Comparison of ENCODE assay signal across 12 cellular contexts in the genomic region with DNA sequence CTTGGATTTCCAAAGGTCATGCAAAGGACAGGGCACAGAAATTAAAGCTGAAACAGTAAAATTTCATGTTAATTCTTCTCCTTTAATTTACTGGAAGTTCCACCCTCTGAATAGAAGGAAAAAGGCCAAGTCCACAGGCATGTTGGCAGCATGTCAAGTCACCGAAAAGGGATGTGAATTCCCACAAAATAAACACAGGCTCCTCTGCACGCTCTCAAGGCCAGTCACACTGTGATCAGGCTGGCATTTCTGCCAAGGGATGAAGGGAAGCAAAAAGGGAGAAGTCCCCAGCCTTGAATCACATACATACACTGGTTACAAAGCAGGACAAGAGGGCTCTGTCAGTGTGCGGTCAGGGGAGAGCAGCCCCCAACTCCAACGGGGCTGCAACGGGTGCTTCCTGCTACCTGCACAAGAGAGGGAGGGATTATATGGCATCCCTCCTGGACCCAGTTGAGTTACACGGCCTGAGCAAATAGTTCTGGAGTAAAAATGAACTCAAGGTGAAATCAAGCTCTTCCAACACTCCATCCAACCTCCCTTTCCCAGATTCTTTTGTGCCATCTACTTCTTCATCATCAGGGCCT. TPM values are rescaled to one million over a fixed set of nuclear protein-coding genes. Genes with fewer than 3 reads are reported as not detected.
DNase-seq lines count a peak whose midpoint lies in the region; TF ChIP-seq lines count a peak whose summit lies in the region.
"Had no signal": no experiment of that assay in that cellular context is flagged by ENCODE, and none has a peak within 500 bp of the region (broad histone marks: within the 10 kb centered on the region; RNA-seq: fewer than 3 reads in every experiment).

No MANE protein-coding gene starts in this region.

- peaks cover 12% of the 10 kb centered on the region for H3K4me1 ChIP-seq in osteoblast (ENCODE audit: insufficient read depth, low read length)

- in situ Hi-C loops in GM13977 (cut with MboI; ENCODE audit: low pct_unique_long_range_greater_than_20kb, low sequenced_read_pairs, unreplicated experiment) = no loop called here

- no peak overlapping the region for H3K27ac ChIP-seq in osteoblast (ENCODE audit: low read depth, low read length)
- H3K27ac ChIP-seq: epithelial cell of prostate had no signal

- H3K36me3 ChIP-seq in osteoblast (ENCODE audit: insufficient read depth, low read length) = no peaks in the 10 kb centered on the region

- H3K27me3 ChIP-seq in osteoblast (ENCODE audit: insufficient read depth, low read length) = peaks cover 24% of the 10 kb centered on the region

- peak overlapping the region; percentile 20 for H3K4me2 ChIP-seq in osteoblast (ENCODE audit: insufficient read depth, low read length)

- no peaks in the 10 kb centered on the region for H3K9me3 ChIP-seq in osteoblast (ENCODE audit: low read depth, low read length)

- H3K4me3 ChIP-seq in osteoblast (ENCODE audit: insufficient read depth, low read length) = no peak overlapping the region

- DNase-seq in AG20443 (ENCODE audit: low spot score) (peak; percentile 62), RPMI7951 (ENCODE audit: low read depth) (peak; percentile 40), fibroblast of peridontal ligament (ENCODE audit: extremely low read depth) (peak; percentile 94), osteoblast (ENCODE audit: insufficient read length, low spot score, missing footprints) (peak; percentile 93), HK-2 (ENCODE audit: unreplicated experiment) (no peak), NCI-H146 (lab: John Stamatoyannopoulos, UW) (no peak), GM13977 (ENCODE audit: low spot score) (no peak), NOMO-1 treated with DMSO at 0.1 percent for 48 hours (lab: John Stamatoyannopoulos, UW; ENCODE audit: unreplicated experiment) (no peak)
- DNase-seq: activated T-cell treated with anti-CD3 and anti-CD28 coated beads, Interleukin-2, amount 50 U/mL, for 24 hours; NCI-H1092; stimulated activated CD4-positive, alpha-beta T cell treated with anti-CD3 and anti-CD28 coated beads, Interleukin-12 subunit alpha, Interleukin-12 subunit beta, amount 100 ng/mL, for 4 hours had no signal

- H3K79me2 ChIP-seq in osteoblast (ENCODE audit: insufficient read depth, low read length) = no peaks in the 10 kb centered on the region

- TF ChIP-seq CTCF in osteoblast (IDR thresholded peaks at IDR 0.05; ENCODE audit: extremely low read depth, low read depth, low read length) = no peak
- no peak for TF ChIP-seq CTCF in GM13977 (IDR thresholded peaks at IDR 0.05; ENCODE audit: extremely low read depth, insufficient read depth, missing control alignments)

- H2AFZ ChIP-seq in osteoblast (ENCODE audit: low read length) = no peak overlapping the region

- no peaks in the 10 kb centered on the region for H4K20me1 ChIP-seq in osteoblast (ENCODE audit: insufficient read depth, low read length)

RNA-seq across cellular contexts. Expression of gene DCLK1, which starts 6.9 kb away (rescaled TPM):
- total RNA-seq in RPMI7951 (2014; rRNA removed; shearing (Covaris generic)) = 0.20 and 0.24 TPM in 2 replicates
- total RNA-seq in osteoblast = 132 TPM in 2 replicates

Comparison
In these comparisons a context has a peak if more than half of its experiments do, and no peak if none do; other contexts are left out.
1. DNase-seq: peak in AG20443 (single experiment), RPMI7951 (single experiment), fibroblast of peridontal ligament (single experiment) and osteoblast (single experiment); none in HK-2 (single experiment), NCI-H146 (single experiment), GM13977 (single experiment) and NOMO-1 treated with DMSO at 0.1 percent for 48 hours (single experiment).
2. RNA of gene DCLK1, which starts 6.9 kb away (total RNA-seq): 132 TPM in osteoblast; 0.20 to 0.24 TPM in RPMI7951; every median in the first group is over 100 times any median in the second.